Comparison of ENCODE assay signal across 20 cellular contexts in the genomic region with DNA sequence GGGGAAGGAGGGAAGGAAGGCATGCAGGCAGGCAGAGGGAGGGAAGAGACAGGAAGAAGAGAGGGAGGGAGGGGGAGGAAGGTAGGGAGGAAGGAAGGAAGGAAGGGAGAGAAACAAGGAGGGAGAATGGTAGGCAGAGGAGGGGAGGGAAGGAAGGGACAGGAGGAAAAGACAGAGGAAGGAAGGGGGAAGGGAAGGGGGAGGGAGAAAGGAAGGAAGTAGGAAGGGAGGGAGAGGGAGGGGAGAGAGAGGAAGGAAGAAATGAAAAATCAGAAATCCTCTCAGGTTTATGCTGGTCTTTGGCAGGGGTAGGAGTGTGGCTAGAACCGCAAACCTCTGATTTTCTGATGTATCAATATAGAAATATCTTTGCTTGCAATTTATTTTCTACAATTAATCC. TPM values are rescaled to one million over a fixed set of nuclear protein-coding genes. Genes with fewer than 3 reads are reported as not detected.
"Had no signal": no experiment of that assay in that cellular context is flagged by ENCODE, and none has a peak within 500 bp of the region (broad histone marks: within the 10 kb centered on the region; RNA-seq: fewer than 3 reads in every experiment).

No MANE protein-coding gene starts in this region.

- H3K4me1 ChIP-seq: foreskin keratinocyte had no signal

- H3K27me3 ChIP-seq: tibial artery, vagina had no signal

- H3K4me3 ChIP-seq: body of pancreas, coronary artery, lower lobe of right lung, spleen, tibial artery, vagina had no signal

- H3K36me3 ChIP-seq: lower lobe of right lung, spleen, tibial artery, vagina had no signal

- H3K9me3 ChIP-seq: body of pancreas, lower lobe of right lung, spleen, tibial artery, vagina had no signal

- H3K4me1 Mint-ChIP-seq: central memory CD8-positive, alpha-beta T cell had no signal

- H3K4me3 Mint-ChIP-seq: activated naive CD8-positive, alpha-beta T cell; central memory CD8-positive, alpha-beta T cell; naive B cell had no signal

- ATAC-seq: activated CD4-positive, CD25-positive, alpha-beta regulatory T cell treated with anti-CD3 and anti-CD28 coated beads, Interleukin-2, amount 50 U/mL, for 24 hours; body of pancreas; foreskin keratinocyte; lower lobe of right lung; sciatic nerve had no signal

- H3K27ac ChIP-seq: body of pancreas, coronary artery, foreskin keratinocyte, lower lobe of right lung, spleen, tibial artery, vagina had no signal

- H3K9me3 Mint-ChIP-seq: central memory CD8-positive, alpha-beta T cell had no signal

- DNase-seq: activated CD4-positive, alpha-beta T cell treated with anti-CD3 and anti-CD28 coated beads, Interleukin-2, amount 50 U/mL, for 1 hour; activated CD8-positive, alpha-beta memory T cell treated with anti-CD3 and anti-CD28 coated beads for 24 hours; activated gamma-delta T cell treated with Interleukin-2 at 50 U/mL for 16 hours; amygdala; body of pancreas; effector CD4-positive, alpha-beta T cell; foreskin keratinocyte; glutamatergic neuron; lower lobe of right lung; naive B cell; occipital lobe; spleen; T-helper 9 cell; tibial artery had no signal

- H3K36me3 Mint-ChIP-seq: activated naive CD8-positive, alpha-beta T cell had no signal

- H3K27ac Mint-ChIP-seq: activated naive CD8-positive, alpha-beta T cell; naive B cell had no signal

RNA-seq across cellular contexts. Expression of a gene that starts 4.2 kb away (rescaled TPM):
- total RNA-seq: foreskin keratinocyte had no signal
- polyA plus RNA-seq: foreskin keratinocyte had no signal
